In the genomic region with DNA sequence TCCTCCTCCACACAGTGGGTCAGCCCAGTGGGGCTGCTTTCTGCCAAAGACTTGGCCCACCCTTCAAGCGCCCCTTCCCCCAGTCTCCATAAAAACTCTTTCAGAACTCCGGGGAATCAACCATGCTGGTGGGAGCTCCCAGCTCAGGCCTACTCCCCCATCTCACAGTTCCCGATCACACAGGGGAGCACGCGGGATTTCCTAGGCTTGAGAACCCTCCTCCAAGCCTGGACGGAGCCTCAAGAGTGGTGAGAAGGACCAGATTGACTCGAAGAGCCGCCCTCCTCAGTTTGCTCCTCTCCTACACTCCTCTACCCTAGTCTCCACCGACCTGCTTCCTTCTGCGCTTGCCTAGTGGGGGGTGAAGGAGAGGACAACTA, we compare ENCODE assay signal across 8 cellular contexts.
A peak's percentile ranks its signal among the peaks of the same experiment; 100 is the strongest.
DNase-seq lines count a peak whose midpoint lies in the region; ATAC-seq and TF ChIP-seq lines count a peak whose summit lies in the region.

No MANE protein-coding gene starts in this region.

- H3K4me3 Mint-ChIP-seq in stimulated activated naive CD8-positive, alpha-beta T cell treated with anti-CD3 and anti-CD28 coated beads, Interleukin-15, Interleukin-2, amounts not matched to agents 100 ng/mL and 50 ng/mL, for 24 hours = peak overlapping the region; percentile 72
- peak overlapping the region; percentile 85 for H3K4me3 Mint-ChIP-seq in memory B cell

- no peaks in the 10 kb centered on the region for H3K27me3 Mint-ChIP-seq in stimulated activated naive CD8-positive, alpha-beta T cell treated with anti-CD3 and anti-CD28 coated beads, Interleukin-15, Interleukin-2, amounts not matched to agents 100 ng/mL and 50 ng/mL, for 24 hours
- no peaks in the 10 kb centered on the region for H3K27me3 Mint-ChIP-seq in memory B cell

- H3K9ac ChIP-seq in mammary epithelial cell (ENCODE audit: insufficient read depth, low read length) = no peak overlapping the region

- 46% methylated on average over 9 of the region's 10 CpGs for WGBS in mammary epithelial cell (ENCODE audit: low coverage, missing lambda C conversion rate)
- 14 to 35% methylated on average over 10 of the region's 10 CpGs for WGBS in aorta, 2 donors

- H4K20me1 ChIP-seq in mammary epithelial cell (ENCODE audit: insufficient read depth, low read length) = no peaks in the 10 kb centered on the region

- no TSS peak for BruUV-seq in mammary epithelial cell (replicated peaks; lab: Mats Ljungman, UMichigan)

- H3K27ac Mint-ChIP-seq in stimulated activated naive CD8-positive, alpha-beta T cell treated with anti-CD3 and anti-CD28 coated beads, Interleukin-15, Interleukin-2, amounts not matched to agents 100 ng/mL and 50 ng/mL, for 24 hours = peak overlapping the region; percentile 70
- H3K27ac Mint-ChIP-seq in memory B cell = no peak overlapping the region

- no peaks in the 10 kb centered on the region for H3K36me3 ChIP-seq in mammary epithelial cell (ENCODE audit: insufficient read depth, low read length)
- H3K36me3 ChIP-seq in aorta (ENCODE audit: control insufficient read depth in 1 of 2, insufficient read depth in 2 of 2, low read length in 1 of 2) = no peaks in the 10 kb centered on the region

- peaks cover 46% of the 10 kb centered on the region for H3K4me1 Mint-ChIP-seq in stimulated activated naive CD8-positive, alpha-beta T cell treated with anti-CD3 and anti-CD28 coated beads, Interleukin-15, Interleukin-2, amounts not matched to agents 100 ng/mL and 50 ng/mL, for 24 hours (ENCODE audit: low read depth)
- peaks cover 10% of the 10 kb centered on the region for H3K4me1 Mint-ChIP-seq in memory B cell

- in situ Hi-C loops in mammary epithelial cell (cut with MboI; ENCODE audit: low sequenced_read_pairs in 2 of 2) = loop anchor here in 1 of 2 donors (25.0 kb wide), 1 partner anchor 150 kb away; no protein-coding TSS in a partner anchor

- H3K4me1 ChIP-seq in mammary epithelial cell (ENCODE audit: insufficient read depth, low read length) (peaks cover 23% of the 10 kb centered on the region), aorta (ENCODE audit: control insufficient read depth in 1 of 2, insufficient read depth in 2 of 2, low read length in 2 of 2) (no peaks in the 10 kb centered on the region)

- TF ChIP-seq CTCF in mammary epithelial cell (conservative IDR thresholded peaks at IDR 0.05 in 1 of 2, IDR thresholded peaks at IDR 0.05 in 1 of 2; ENCODE audit: extremely low read depth in 1 of 2, insufficient read depth in 1 of 2, low read depth in 1 of 2, low read length in 2 of 2) = no peak

- peak overlapping the region; percentile 74 for H3K4me2 ChIP-seq in mammary epithelial cell (ENCODE audit: insufficient read depth, low read depth, low read length)

- no peak for ATAC-seq in stimulated activated naive CD8-positive, alpha-beta T cell treated with anti-CD3 and anti-CD28 coated beads, Interleukin-15, Interleukin-2, amounts not matched to agents 100 U/mL and 50 U/mL, for 24 hours
- no peak for ATAC-seq in memory B cell (ENCODE audit: low read depth)
- ATAC-seq in aorta (ENCODE audit: low FRiP score) = peak; percentile 48
- no peak for ATAC-seq in HG03025 (IDR thresholded peaks at IDR 0.05; ENCODE audit: low FRiP score, unreplicated experiment)
- no peak for ATAC-seq in GM19397 (IDR thresholded peaks at IDR 0.05; ENCODE audit: unreplicated experiment)

- no peaks in the 10 kb centered on the region for H3K79me2 ChIP-seq in mammary epithelial cell (ENCODE audit: insufficient read depth, low read length)

- H3K27ac ChIP-seq in mammary epithelial cell (ENCODE audit: insufficient read depth, low read depth, low read length) (no peak overlapping the region), aorta (ENCODE audit: low read depth in 1 of 2, low read length in 2 of 2) (peak overlapping the region in 1 of 2 donors; percentile 83)

- H2AFZ ChIP-seq in mammary epithelial cell (ENCODE audit: low read depth, low read length) = peak overlapping the region; percentile 76

- no peaks in the 10 kb centered on the region for H3K27me3 ChIP-seq in mammary epithelial cell (ENCODE audit: insufficient read depth, low read length)
- H3K27me3 ChIP-seq in aorta (ENCODE audit: control insufficient read depth in 1 of 2, insufficient read depth in 2 of 2, low read length in 1 of 2) = no peaks in the 10 kb centered on the region

- H3K9me3 Mint-ChIP-seq in stimulated activated naive CD8-positive, alpha-beta T cell treated with anti-CD3 and anti-CD28 coated beads, Interleukin-15, Interleukin-2, amounts not matched to agents 100 ng/mL and 50 ng/mL, for 24 hours = no peaks in the 10 kb centered on the region
- H3K9me3 Mint-ChIP-seq in memory B cell = no peaks in the 10 kb centered on the region

- no peaks in the 10 kb centered on the region for H3K36me3 Mint-ChIP-seq in stimulated activated naive CD8-positive, alpha-beta T cell treated with anti-CD3 and anti-CD28 coated beads, Interleukin-15, Interleukin-2, amounts not matched to agents 100 ng/mL and 50 ng/mL, for 24 hours (ENCODE audit: low read depth)
- no peaks in the 10 kb centered on the region for H3K36me3 Mint-ChIP-seq in memory B cell

- intact Hi-C loops in mammary epithelial cell (cut with micrococcal nuclease) = loop anchor here (5.0 kb wide), 1 partner anchor 85 kb away; no protein-coding TSS in a partner anchor
- intact Hi-C loops in aorta (cut with DNase I) = loop anchor here in 1 of 2 donors (5.0 kb wide), 1 partner anchor 115 kb away; the partner anchor contains the start of gene SLC16A2

- H3K4me3 ChIP-seq in mammary epithelial cell (replicated peaks in 1 of 3; ENCODE audit: insufficient read depth in 1 of 3, low read depth in 2 of 3, low read length in 3 of 3) (peak overlapping the region in 1 of 3 experiments; percentile 37), aorta (ENCODE audit: low read length in 2 of 2) (peak overlapping the region in 1 of 2 donors; percentile 28)

- H3K9me3 ChIP-seq in mammary epithelial cell (replicated peaks; ENCODE audit: insufficient read depth, low read length) = no peaks in the 10 kb centered on the region
- H3K9me3 ChIP-seq in aorta (ENCODE audit: control insufficient read depth, low read length) = no peaks in the 10 kb centered on the region

- dilution Hi-C loops in mammary epithelial cell (cut with HindIII; ENCODE audit: low sequenced_read_pairs) = no loop called here

- no peak for DNase-seq in stimulated activated naive CD8-positive, alpha-beta T cell treated with anti-CD3 and anti-CD28 coated beads, Interleukin-15, Interleukin-2, amounts not matched to agents 100 U/mL and 50 U/mL, for 24 hours
- DNase-seq in mammary epithelial cell (no peak), memory B cell (ENCODE audit: low spot score in 2 of 2) (no peak), aorta (no peak), SKM-1 treated with dmso at 0.1 percent for 144 hours (lab: John Stamatoyannopoulos, UW; ENCODE audit: unreplicated experiment) (no peak)

- CTCF ChIA-PET in mammary epithelial cell (lab: Charles Lee; ENCODE audit: low non-redundant PET) = no interaction called here
